ENCODE assay signal across 20 cellular contexts in genomic region chr6:153140299-153140698, GRCh38. TPM values are rescaled to one million over a fixed set of nuclear protein-coding genes. Genes with fewer than 3 reads are reported as not detected.
DNase-seq lines count a peak whose midpoint lies in the region; TF ChIP-seq lines count a peak whose summit lies in the region.
"Had no signal": no experiment of that assay in that cellular context is flagged by ENCODE, and none has a peak within 500 bp of the region (broad histone marks: within the 10 kb centered on the region; RNA-seq: fewer than 3 reads in every experiment).

No MANE protein-coding gene starts in this region.

- DNase-seq in DMS79 treated with DMSO at 0.1 percent for 48 hours (lab: John Stamatoyannopoulos, UW) (peak; percentile 83), NCI-H146 treated with DMSO at 0.1 percent for 48 hours (lab: John Stamatoyannopoulos, UW; ENCODE audit: unreplicated experiment) (peak; percentile 95), NCI-H510A treated with DMSO at 0.1 percent for 48 hours (lab: John Stamatoyannopoulos, UW) (peak; percentile 80), cerebellum (ENCODE audit: low spot score) (peak; percentile 37), NCI-H446 treated with DMSO at 0.1 percent for 48 hours (lab: John Stamatoyannopoulos, UW) (no peak), chondrocyte (ENCODE audit: low spot score) (no peak), NCI-H2227 (lab: John Stamatoyannopoulos, UW; ENCODE audit: unreplicated experiment) (no peak)
- DNase-seq: activated CD4-positive, alpha-beta T cell treated with anti-CD3 and anti-CD28 coated beads, Interleukin-2, amount 10 ng/mL, durations not matched to agents 24 days and 14 days; activated effector memory CD4-positive, alpha-beta T cell treated with Interleukin-2 at 50 U/mL for 16 hours; AML-193; glutamatergic neuron; GM23248; MM.1S; NCI-H446; small intestine; stimulated activated CD4-positive, alpha-beta T cell treated with anti-CD3 and anti-CD28 coated beads, Interleukin-4, amount 100 ng/mL, for 1 hour had no signal

- no peaks in the 10 kb centered on the region for H3K4me1 Mint-ChIP-seq in chondrocyte (ENCODE audit: low read depth)
- H3K4me1 Mint-ChIP-seq: activated CD4-positive, alpha-beta T cell treated with anti-CD3 and anti-CD28 coated beads, Interleukin-2, amount 10 ng/mL, durations not matched to agents 24 days and 14 days; brain had no signal

- TF ChIP-seq CTCF in chondrocyte (IDR thresholded peaks at IDR 0.05), result no peak

- H3K27me3 Mint-ChIP-seq in chondrocyte (ENCODE audit: low read depth), result peaks cover 1% of the 10 kb centered on the region

- H3K9me3 Mint-ChIP-seq in chondrocyte (ENCODE audit: low read depth), result no peaks in the 10 kb centered on the region
- H3K9me3 Mint-ChIP-seq: activated CD4-positive, alpha-beta T cell treated with anti-CD3 and anti-CD28 coated beads, Interleukin-2, amount 10 ng/mL, durations not matched to agents 24 days and 14 days; stimulated activated naive CD8-positive, alpha-beta T cell treated with anti-CD3 and anti-CD28 coated beads, Interleukin-15, Interleukin-2, amounts not matched to agents 100 ng/mL and 50 ng/mL, for 24 hours had no signal

- no peak overlapping the region for H3K4me3 Mint-ChIP-seq in chondrocyte (ENCODE audit: unreplicated experiment)
- H3K4me3 Mint-ChIP-seq: activated CD4-positive, alpha-beta T cell treated with anti-CD3 and anti-CD28 coated beads, Interleukin-2, amount 10 ng/mL, durations not matched to agents 24 days and 14 days; brain; stimulated activated naive CD8-positive, alpha-beta T cell treated with anti-CD3 and anti-CD28 coated beads, Interleukin-15, Interleukin-2, amounts not matched to agents 100 ng/mL and 50 ng/mL, for 24 hours had no signal

- H3K27ac Mint-ChIP-seq in chondrocyte (ENCODE audit: unreplicated experiment), result no peak overlapping the region
- H3K27ac Mint-ChIP-seq: activated CD4-positive, alpha-beta T cell treated with anti-CD3 and anti-CD28 coated beads, Interleukin-2, amount 10 ng/mL, durations not matched to agents 24 days and 14 days; brain; stimulated activated naive CD8-positive, alpha-beta T cell treated with anti-CD3 and anti-CD28 coated beads, Interleukin-15, Interleukin-2, amounts not matched to agents 100 ng/mL and 50 ng/mL, for 24 hours had no signal

- no peaks in the 10 kb centered on the region for H3K36me3 Mint-ChIP-seq in chondrocyte (ENCODE audit: low read depth)
- H3K36me3 Mint-ChIP-seq: brain had no signal

RNA-seq across cellular contexts. Expression of gene RGS17, which starts 9.2 kb away (rescaled TPM):
- total RNA-seq in cerebellum (60.7 TPM), chondrocyte (1.5 to 2.2 TPM (median 1.8 TPM) in 3 replicates)
- total RNA-seq: activated CD4-positive, alpha-beta T cell treated with anti-CD3 and anti-CD28 coated beads, Interleukin-2, amount 10 ng/mL, durations not matched to agents 24 days and 14 days; OCI-LY7; T-helper 1 cell treated with Interleukin-12 subunit alpha and Interleukin-12 subunit beta and Interleukin-4 antibody, amounts not matched to agents 30 ng/mL and 1 ng/mL, for 36 hours had no signal

Comparison
In these comparisons a context has a peak if more than half of its experiments do, and no peak if none do; other contexts are left out.
1. DNase-seq: peak in DMS79 treated with DMSO at 0.1 percent for 48 hours (single experiment), NCI-H146 treated with DMSO at 0.1 percent for 48 hours (single experiment), NCI-H510A treated with DMSO at 0.1 percent for 48 hours (single experiment) and cerebellum (single experiment); none in NCI-H446 treated with DMSO at 0.1 percent for 48 hours (single experiment), chondrocyte (single experiment) and NCI-H2227 (single experiment).
2. RNA of gene RGS17, which starts 9.2 kb away (total RNA-seq): 60.7 TPM in cerebellum (single experiment); 1.5 to 2.2 TPM in chondrocyte; every median in the first group is over 10 times any median in the second.